In genomic region chr3:111978833-111979688, GRCh38 we compare ENCODE assay signal across 1 cellular context.
A peak's percentile ranks its signal among the peaks of the same experiment; 100 is the strongest.
TF ChIP-seq lines count a peak whose summit lies in the region.

Gene ABHD10, plus strand, starts transcription at chr3:111979026. Its CDS starts 36 bp downstream, at chr3:111979062.

TF ChIP-seq in K562, 482 proteins besides CTCF, POLR2A, EP300 and RAD21 (continued from another document and continues in another):
- TF ChIP-seq ZBTB43 (CRISPR knock-in tag; IDR thresholded peaks at IDR 0.05) (no peak), ZNF121 (CRISPR knock-in tag; conservative IDR thresholded peaks at IDR 0.05) (no peak), ZNF551 (CRISPR knock-in tag; IDR thresholded peaks at IDR 0.05) (no peak), FOXM1 (IDR thresholded peaks at IDR 0.05; ENCODE audit: low read depth) (no peak; the same call in 1 of the 2 replicates), FOXM1 (CRISPR knock-in tag; IDR thresholded peaks at IDR 0.05; ENCODE audit: low read depth) (no peak), SUPT5H (IDR thresholded peaks at IDR 0.05) (peak; percentile 83), ASH1L (IDR thresholded peaks at IDR 0.05; ENCODE audit: borderline replicate concordance, low read depth, partially characterized antibody) (no peak), MTA3 (IDR thresholded peaks at IDR 0.05; ENCODE audit: borderline replicate concordance) (peak; percentile 39; the same call in 1 of the 2 replicates), ETV5 (CRISPR knock-in tag; IDR thresholded peaks at IDR 0.05; ENCODE audit: low read depth) (no peak), CBX3 (IDR thresholded peaks at IDR 0.05; ENCODE audit: borderline replicate concordance in 1 of 2, low read length in 2 of 2) (no peak), STAT6 (CRISPR knock-in tag; IDR thresholded peaks at IDR 0.05) (no peak), MCM2 (IDR thresholded peaks at IDR 0.05; ENCODE audit: low read depth) (no peak), CREM (IDR thresholded peaks at IDR 0.05; ENCODE audit: low read depth) (peak; percentile 66), ZNF41 (CRISPR knock-in tag; conservative IDR thresholded peaks at IDR 0.05) (no peak), DDX20 (tag; IDR thresholded peaks at IDR 0.05; ENCODE audit: low read depth) (no peak), YY1 (IDR thresholded peaks at IDR 0.05; ENCODE audit: borderline replicate concordance in 1 of 3, control insufficient read depth in 1 of 3, extremely low read depth in 1 of 3, insufficient read depth in 3 of 3, insufficient read length in 1 of 3, insufficient replicate concordance in 2 of 3, low read depth in 1 of 3, low read length in 2 of 3) (peak; percentile 45 to 80 (median 79)), FOXK2 (conservative IDR thresholded peaks at IDR 0.05 in 1 of 2, IDR thresholded peaks at IDR 0.05 in 1 of 2; ENCODE audit: low read depth in 2 of 2) (no peak), BCOR (IDR thresholded peaks at IDR 0.05) (no peak), POLR2B (IDR thresholded peaks at IDR 0.05; ENCODE audit: low read depth, partially characterized antibody) (peak; percentile 77), ZNF586 (CRISPR knock-in tag; conservative IDR thresholded peaks at IDR 0.05) (no peak), TFAM (CRISPR knock-in tag; conservative IDR thresholded peaks at IDR 0.05) (no peak), MYNN (IDR thresholded peaks at IDR 0.05) (no peak), MYNN (CRISPR knock-in tag; IDR thresholded peaks at IDR 0.05) (no peak), ZFP1 (CRISPR knock-in tag; IDR thresholded peaks at IDR 0.05) (no peak), ZBTB26 (CRISPR knock-in tag; IDR thresholded peaks at IDR 0.05) (no peak), SREBF2 (CRISPR knock-in tag; IDR thresholded peaks at IDR 0.05) (no peak), MXD1 (CRISPR knock-in tag; IDR thresholded peaks at IDR 0.05; ENCODE audit: borderline replicate concordance, poor library complexity, severe bottlenecking) (no peak), EHMT2 (IDR thresholded peaks at IDR 0.05) (no peak), ZBTB1 (CRISPR knock-in tag; IDR thresholded peaks at IDR 0.05; ENCODE audit: borderline replicate concordance, low read depth) (no peak), MXI1 (IDR thresholded peaks at IDR 0.05; ENCODE audit: low read depth, low read length) (no peak), ARHGAP35 (IDR thresholded peaks at IDR 0.05; ENCODE audit: partially characterized antibody) (no peak), TBP (optimal IDR thresholded peaks at IDR 0.05; ENCODE audit: low read depth, low read length) (peak; percentile 74)
- TF ChIP-seq, protein P1, sequence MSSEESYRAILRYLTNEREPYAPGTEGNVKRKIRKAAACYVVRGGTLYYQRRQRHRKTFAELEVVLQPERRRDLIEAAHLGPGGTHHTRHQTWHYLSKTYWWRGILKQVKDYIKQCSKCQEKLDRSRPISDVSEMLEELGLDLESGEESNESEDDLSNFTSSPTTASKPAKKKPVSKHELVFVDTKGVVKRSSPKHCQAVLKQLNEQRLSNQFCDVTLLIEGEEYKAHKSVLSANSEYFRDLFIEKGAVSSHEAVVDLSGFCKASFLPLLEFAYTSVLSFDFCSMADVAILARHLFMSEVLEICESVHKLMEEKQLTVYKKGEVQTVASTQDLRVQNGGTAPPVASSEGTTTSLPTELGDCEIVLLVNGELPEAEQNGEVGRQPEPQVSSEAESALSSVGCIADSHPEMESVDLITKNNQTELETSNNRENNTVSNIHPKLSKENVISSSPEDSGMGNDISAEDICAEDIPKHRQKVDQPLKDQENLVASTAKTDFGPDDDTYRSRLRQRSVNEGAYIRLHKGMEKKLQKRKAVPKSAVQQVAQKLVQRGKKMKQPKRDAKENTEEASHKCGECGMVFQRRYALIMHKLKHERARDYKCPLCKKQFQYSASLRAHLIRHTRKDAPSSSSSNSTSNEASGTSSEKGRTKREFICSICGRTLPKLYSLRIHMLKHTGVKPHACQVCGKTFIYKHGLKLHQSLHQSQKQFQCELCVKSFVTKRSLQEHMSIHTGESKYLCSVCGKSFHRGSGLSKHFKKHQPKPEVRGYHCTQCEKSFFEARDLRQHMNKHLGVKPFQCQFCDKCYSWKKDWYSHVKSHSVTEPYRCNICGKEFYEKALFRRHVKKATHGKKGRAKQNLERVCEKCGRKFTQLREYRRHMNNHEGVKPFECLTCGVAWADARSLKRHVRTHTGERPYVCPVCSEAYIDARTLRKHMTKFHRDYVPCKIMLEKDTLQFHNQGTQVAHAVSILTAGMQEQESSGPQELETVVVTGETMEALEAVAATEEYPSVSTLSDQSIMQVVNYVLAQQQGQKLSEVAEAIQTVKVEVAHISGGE (CRISPR knock-in tag; IDR thresholded peaks at IDR 0.05): no peak
- TF ChIP-seq, protein P2, sequence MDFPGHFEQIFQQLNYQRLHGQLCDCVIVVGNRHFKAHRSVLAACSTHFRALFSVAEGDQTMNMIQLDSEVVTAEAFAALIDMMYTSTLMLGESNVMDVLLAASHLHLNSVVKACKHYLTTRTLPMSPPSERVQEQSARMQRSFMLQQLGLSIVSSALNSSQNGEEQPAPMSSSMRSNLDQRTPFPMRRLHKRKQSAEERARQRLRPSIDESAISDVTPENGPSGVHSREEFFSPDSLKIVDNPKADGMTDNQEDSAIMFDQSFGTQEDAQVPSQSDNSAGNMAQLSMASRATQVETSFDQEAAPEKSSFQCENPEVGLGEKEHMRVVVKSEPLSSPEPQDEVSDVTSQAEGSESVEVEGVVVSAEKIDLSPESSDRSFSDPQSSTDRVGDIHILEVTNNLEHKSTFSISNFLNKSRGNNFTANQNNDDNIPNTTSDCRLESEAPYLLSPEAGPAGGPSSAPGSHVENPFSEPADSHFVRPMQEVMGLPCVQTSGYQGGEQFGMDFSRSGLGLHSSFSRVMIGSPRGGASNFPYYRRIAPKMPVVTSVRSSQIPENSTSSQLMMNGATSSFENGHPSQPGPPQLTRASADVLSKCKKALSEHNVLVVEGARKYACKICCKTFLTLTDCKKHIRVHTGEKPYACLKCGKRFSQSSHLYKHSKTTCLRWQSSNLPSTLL (IDR thresholded peaks at IDR 0.05): no peak
- TF ChIP-seq, protein P3, sequence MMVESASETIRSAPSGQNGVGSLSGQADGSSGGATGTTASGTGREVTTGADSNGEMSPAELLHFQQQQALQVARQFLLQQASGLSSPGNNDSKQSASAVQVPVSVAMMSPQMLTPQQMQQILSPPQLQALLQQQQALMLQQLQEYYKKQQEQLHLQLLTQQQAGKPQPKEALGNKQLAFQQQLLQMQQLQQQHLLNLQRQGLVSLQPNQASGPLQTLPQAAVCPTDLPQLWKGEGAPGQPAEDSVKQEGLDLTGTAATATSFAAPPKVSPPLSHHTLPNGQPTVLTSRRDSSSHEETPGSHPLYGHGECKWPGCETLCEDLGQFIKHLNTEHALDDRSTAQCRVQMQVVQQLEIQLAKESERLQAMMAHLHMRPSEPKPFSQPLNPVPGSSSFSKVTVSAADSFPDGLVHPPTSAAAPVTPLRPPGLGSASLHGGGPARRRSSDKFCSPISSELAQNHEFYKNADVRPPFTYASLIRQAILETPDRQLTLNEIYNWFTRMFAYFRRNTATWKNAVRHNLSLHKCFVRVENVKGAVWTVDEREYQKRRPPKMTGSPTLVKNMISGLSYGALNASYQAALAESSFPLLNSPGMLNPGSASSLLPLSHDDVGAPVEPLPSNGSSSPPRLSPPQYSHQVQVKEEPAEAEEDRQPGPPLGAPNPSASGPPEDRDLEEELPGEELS (CRISPR knock-in tag; IDR thresholded peaks at IDR 0.05; ENCODE audit: borderline replicate concordance): no peak
- TF ChIP-seq, protein P4, sequence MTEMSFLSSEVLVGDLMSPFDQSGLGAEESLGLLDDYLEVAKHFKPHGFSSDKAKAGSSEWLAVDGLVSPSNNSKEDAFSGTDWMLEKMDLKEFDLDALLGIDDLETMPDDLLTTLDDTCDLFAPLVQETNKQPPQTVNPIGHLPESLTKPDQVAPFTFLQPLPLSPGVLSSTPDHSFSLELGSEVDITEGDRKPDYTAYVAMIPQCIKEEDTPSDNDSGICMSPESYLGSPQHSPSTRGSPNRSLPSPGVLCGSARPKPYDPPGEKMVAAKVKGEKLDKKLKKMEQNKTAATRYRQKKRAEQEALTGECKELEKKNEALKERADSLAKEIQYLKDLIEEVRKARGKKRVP (CRISPR knock-in tag; IDR thresholded peaks at IDR 0.05): no peak
- TF ChIP-seq, protein P5, sequence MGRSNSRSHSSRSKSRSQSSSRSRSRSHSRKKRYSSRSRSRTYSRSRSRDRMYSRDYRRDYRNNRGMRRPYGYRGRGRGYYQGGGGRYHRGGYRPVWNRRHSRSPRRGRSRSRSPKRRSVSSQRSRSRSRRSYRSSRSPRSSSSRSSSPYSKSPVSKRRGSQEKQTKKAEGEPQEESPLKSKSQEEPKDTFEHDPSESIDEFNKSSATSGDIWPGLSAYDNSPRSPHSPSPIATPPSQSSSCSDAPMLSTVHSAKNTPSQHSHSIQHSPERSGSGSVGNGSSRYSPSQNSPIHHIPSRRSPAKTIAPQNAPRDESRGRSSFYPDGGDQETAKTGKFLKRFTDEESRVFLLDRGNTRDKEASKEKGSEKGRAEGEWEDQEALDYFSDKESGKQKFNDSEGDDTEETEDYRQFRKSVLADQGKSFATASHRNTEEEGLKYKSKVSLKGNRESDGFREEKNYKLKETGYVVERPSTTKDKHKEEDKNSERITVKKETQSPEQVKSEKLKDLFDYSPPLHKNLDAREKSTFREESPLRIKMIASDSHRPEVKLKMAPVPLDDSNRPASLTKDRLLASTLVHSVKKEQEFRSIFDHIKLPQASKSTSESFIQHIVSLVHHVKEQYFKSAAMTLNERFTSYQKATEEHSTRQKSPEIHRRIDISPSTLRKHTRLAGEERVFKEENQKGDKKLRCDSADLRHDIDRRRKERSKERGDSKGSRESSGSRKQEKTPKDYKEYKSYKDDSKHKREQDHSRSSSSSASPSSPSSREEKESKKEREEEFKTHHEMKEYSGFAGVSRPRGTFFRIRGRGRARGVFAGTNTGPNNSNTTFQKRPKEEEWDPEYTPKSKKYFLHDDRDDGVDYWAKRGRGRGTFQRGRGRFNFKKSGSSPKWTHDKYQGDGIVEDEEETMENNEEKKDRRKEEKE (IDR thresholded peaks at IDR 0.05; ENCODE audit: borderline replicate concordance in 1 of 2, control insufficient read depth in 1 of 2, low read depth in 2 of 2, low read length in 1 of 2): no peak
- TF ChIP-seq, protein P6, sequence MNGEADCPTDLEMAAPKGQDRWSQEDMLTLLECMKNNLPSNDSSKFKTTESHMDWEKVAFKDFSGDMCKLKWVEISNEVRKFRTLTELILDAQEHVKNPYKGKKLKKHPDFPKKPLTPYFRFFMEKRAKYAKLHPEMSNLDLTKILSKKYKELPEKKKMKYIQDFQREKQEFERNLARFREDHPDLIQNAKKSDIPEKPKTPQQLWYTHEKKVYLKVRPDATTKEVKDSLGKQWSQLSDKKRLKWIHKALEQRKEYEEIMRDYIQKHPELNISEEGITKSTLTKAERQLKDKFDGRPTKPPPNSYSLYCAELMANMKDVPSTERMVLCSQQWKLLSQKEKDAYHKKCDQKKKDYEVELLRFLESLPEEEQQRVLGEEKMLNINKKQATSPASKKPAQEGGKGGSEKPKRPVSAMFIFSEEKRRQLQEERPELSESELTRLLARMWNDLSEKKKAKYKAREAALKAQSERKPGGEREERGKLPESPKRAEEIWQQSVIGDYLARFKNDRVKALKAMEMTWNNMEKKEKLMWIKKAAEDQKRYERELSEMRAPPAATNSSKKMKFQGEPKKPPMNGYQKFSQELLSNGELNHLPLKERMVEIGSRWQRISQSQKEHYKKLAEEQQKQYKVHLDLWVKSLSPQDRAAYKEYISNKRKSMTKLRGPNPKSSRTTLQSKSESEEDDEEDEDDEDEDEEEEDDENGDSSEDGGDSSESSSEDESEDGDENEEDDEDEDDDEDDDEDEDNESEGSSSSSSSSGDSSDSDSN (IDR thresholded peaks at IDR 0.05; ENCODE audit: borderline replicate concordance in 1 of 2, low read depth in 2 of 2, low read length in 2 of 2): no peak
